ENCODE assay signal across 13 cellular contexts in the genomic region with DNA sequence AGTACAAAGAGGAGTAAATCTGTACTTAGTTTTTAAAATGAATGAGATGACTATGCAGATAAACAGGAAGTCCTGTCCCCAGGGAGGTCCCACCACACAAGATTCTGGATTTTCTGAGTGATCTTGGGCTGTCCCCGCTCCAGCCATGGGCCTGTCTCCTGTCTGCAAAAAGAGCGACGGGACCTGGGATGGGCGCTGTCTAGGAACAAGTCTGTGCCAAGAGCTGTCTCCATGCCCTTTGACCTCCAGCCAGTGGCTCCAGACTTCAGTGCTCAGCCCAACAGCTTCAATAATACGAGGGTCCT. TPM values are rescaled to one million over a fixed set of nuclear protein-coding genes. Genes with fewer than 3 reads are reported as not detected.
DNase-seq lines count a peak whose midpoint lies in the region; TF ChIP-seq lines count a peak whose summit lies in the region.
"Had no signal": no experiment of that assay in that cellular context is flagged by ENCODE, and none has a peak within 500 bp of the region (broad histone marks: within the 10 kb centered on the region; RNA-seq: fewer than 3 reads in every experiment).

No MANE protein-coding gene starts in this region.

- H3K36me3 Mint-ChIP-seq in HFFc6 (ENCODE audit: low read depth) (peaks cover 62% of the 10 kb centered on the region), MCF 10A (ENCODE audit: insufficient read depth, unreplicated experiment) (peaks cover 82% of the 10 kb centered on the region), nephron (ENCODE audit: low read depth) (peaks cover 42% of the 10 kb centered on the region)

- BruUV-seq in MCF 10A (replicated peaks; lab: Mats Ljungman, UMichigan) = no TSS peak

- no peak for TF ChIP-seq EP300 in ovary (IDR thresholded peaks at IDR 0.05)

- 60 to 71% (median 65%) methylated on average over 5 of the region's 5 CpGs for WGBS in ovary, 3 donors

- in situ Hi-C loops in G401 (cut with HindIII; ENCODE audit: low sequenced_read_pairs) = no loop called here

- H3K4me3 ChIP-seq in AG10803 (ENCODE audit: low read length) = no peak overlapping the region
- no peak overlapping the region for H3K4me3 ChIP-seq in ovary
- H3K4me3 ChIP-seq: cardiac muscle cell had no signal

- DNase-seq in AG10803 (ENCODE audit: low read depth) (peak; percentile 43), HFFc6 (no peak), MCF 10A (ENCODE audit: unreplicated experiment) (no peak), G401 (ENCODE audit: low spot score) (no peak), inferior parietal cortex (ENCODE audit: extremely low spot score) (no peak), ovary (no peak), SW480 (ENCODE audit: low spot score) (no peak)
- DNase-seq: DMS 273 treated with DMSO at 0.1 percent for 48 hours; NCI-H526 treated with DMSO at 0.1 percent for 48 hours; stimulated activated naive CD4-positive, alpha-beta T cell treated with Interleukin-2 at 50 U/mL for 16 hours; WERI-Rb-1 had no signal

- no peaks in the 10 kb centered on the region for H3K27me3 ChIP-seq in ovary
- H3K27me3 ChIP-seq: cardiac muscle cell had no signal

- intact Hi-C loops in MCF 10A (cut with micrococcal nuclease) (no loop called here), ovary (cut with DNase I) (loop anchor here in 2 of 4 donors (5.0 to 10.0 kb wide), 2 partner anchors 39 to 194 kb away; a partner anchor contains a TSS)

- H3K27ac Mint-ChIP-seq in HFFc6 (peak overlapping the region; percentile 97), MCF 10A (ENCODE audit: low read depth, unreplicated experiment) (peak overlapping the region; percentile 93), nephron (peak overlapping the region in 2 of 3 experiments; percentile 58 to 64)

- H3K27ac ChIP-seq in ovary = peak overlapping the region in 1 of 2 donors; percentile 58
- H3K27ac ChIP-seq: WERI-Rb-1 had no signal

- H3K4me3 Mint-ChIP-seq in HFFc6 (peak overlapping the region; percentile 70), MCF 10A (ENCODE audit: unreplicated experiment) (no peak overlapping the region), nephron (no peak overlapping the region)

- CTCF ChIA-PET in MCF 10A (lab: Yijun Ruan, JAX) = interaction anchor here (0.6 to 0.9 kb wide), 2 partner anchors 14 to 210 kb away, joined by 3 to 4 read pairs; no protein-coding TSS in a partner anchor

- no peaks in the 10 kb centered on the region for H3K36me3 ChIP-seq in ovary

- no peaks in the 10 kb centered on the region for H3K9me3 ChIP-seq in ovary

- H3K27me3 Mint-ChIP-seq in HFFc6 (ENCODE audit: insufficient read depth) (peaks cover 20% of the 10 kb centered on the region), MCF 10A (ENCODE audit: insufficient read depth, unreplicated experiment) (no peaks in the 10 kb centered on the region), nephron (ENCODE audit: low read depth) (no peaks in the 10 kb centered on the region)

- peaks cover 29% of the 10 kb centered on the region for H3K4me1 ChIP-seq in ovary (ENCODE audit: insufficient read depth)

- H3K9me3 Mint-ChIP-seq in HFFc6 (no peaks in the 10 kb centered on the region), MCF 10A (ENCODE audit: unreplicated experiment) (no peaks in the 10 kb centered on the region), nephron (no peaks in the 10 kb centered on the region)

- H3K4me1 Mint-ChIP-seq in HFFc6 (ENCODE audit: low read depth) (peaks cover 86% of the 10 kb centered on the region), MCF 10A (ENCODE audit: insufficient read depth, unreplicated experiment) (peaks cover 75% of the 10 kb centered on the region), nephron (peaks cover 65% of the 10 kb centered on the region)

- no peak for TF ChIP-seq POLR2A in ovary (IDR thresholded peaks at IDR 0.05)

- no peak for TF ChIP-seq CTCF in AG10803 (conservative IDR thresholded peaks at IDR 0.05; ENCODE audit: low read length)
- no peak for TF ChIP-seq CTCF in HFFc6 (IDR thresholded peaks at IDR 0.05)
- no peak for TF ChIP-seq CTCF in MCF 10A (IDR thresholded peaks at IDR 0.05; ENCODE audit: unreplicated experiment)
- no peak for TF ChIP-seq CTCF in nephron (IDR thresholded peaks at IDR 0.05; ENCODE audit: unreplicated experiment in 3 of 3)
- no peak for TF ChIP-seq CTCF in ovary (IDR thresholded peaks at IDR 0.05)

- POLR2A ChIA-PET in MCF 10A (lab: Yijun Ruan, JAX) = interaction anchor here (0.8 to 10.0 kb wide), 6 partner anchors 12 to 130 kb away, joined by 3 to 146 read pairs (median 8); a partner anchor contains a TSS

RNA-seq across cellular contexts. Expression of a gene that starts 6.0 kb away (rescaled TPM):
- total RNA-seq in HFFc6 (2021; fragmentation: NEBNext Ultra II Directional; extraction: Animal tissue kit (Norgen Biotek cat#: 25700)) = 100 to 1,000 TPM; 166 to 184 (median 172) TPM
- 354 and 425 TPM in 2 replicates for total RNA-seq in MCF 10A (2022)
- 94.4 and 129 TPM in 2 replicates for total RNA-seq in G401 (2014; rRNA removed; shearing (Covaris generic))
- total RNA-seq in ovary = 100 to 1,000 TPM in 5 of 7 donors, 10 to 100 TPM in 2; 73.2 to 161 (median 105) TPM
- 100 to 1,000 TPM in 1 of 2 donors, 10 to 100 TPM in 1; 61.4 to 135 TPM for polyA plus RNA-seq in ovary

RNA-seq across cellular contexts. Expression of a gene that starts 38.5 kb away (rescaled TPM):
- total RNA-seq in HFFc6 (2021; fragmentation: NEBNext Ultra II Directional; extraction: Animal tissue kit (Norgen Biotek cat#: 25700)) = 100 to 1,000 TPM; 104 to 125 (median 111) TPM
- total RNA-seq in MCF 10A (2022) = 58.7 and 69.1 TPM in 2 replicates
- total RNA-seq in G401 (2014; rRNA removed; shearing (Covaris generic)) = 16.2 and 20.5 TPM in 2 replicates
- 10 to 100 TPM; 24.9 to 48.3 (median 38.6) TPM for total RNA-seq in ovary
- 10 to 100 TPM; 15.3 to 30.3 TPM for polyA plus RNA-seq in ovary
